1 cellular context compared by ENCODE assay signal in the genomic region with DNA sequence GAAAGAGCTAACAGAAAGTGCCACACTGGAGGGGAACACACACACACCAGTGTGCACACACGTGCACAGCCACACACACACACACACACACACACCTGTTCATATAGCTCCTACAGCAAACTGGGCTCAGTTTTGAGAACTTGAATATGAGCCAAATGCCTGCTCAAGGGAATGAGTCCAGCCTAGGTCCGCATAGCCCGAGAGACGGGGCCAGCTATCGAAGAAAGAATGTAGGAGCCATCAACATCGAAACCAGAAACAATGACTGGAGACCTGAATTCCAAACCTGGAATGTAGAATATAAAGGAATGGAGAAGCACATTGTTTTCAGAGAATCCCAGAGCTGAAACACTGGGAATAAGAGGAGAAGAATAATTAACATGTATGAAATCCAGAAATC.
A peak's percentile ranks its signal among the peaks of the same experiment; 100 is the strongest.
TF ChIP-seq lines count a peak whose summit lies in the region.

No MANE protein-coding gene starts in this region.

TF ChIP-seq in GM23338, 12 proteins besides CTCF, POLR2A, EP300 and RAD21 (continued from another document):
- TF ChIP-seq ZNF462 (CRISPR knock-in tag; IDR thresholded peaks at IDR 0.05) (0 out of 2 replicates have a peak, but pooled peaks have one; percentile 9), EZH2phosphoT487 (IDR thresholded peaks at IDR 0.05; ENCODE audit: unreplicated experiment) (no peak), CREB1 (CRISPR knock-in tag; IDR thresholded peaks at IDR 0.05; ENCODE audit: low read depth) (no peak), JUNB (IDR thresholded peaks at IDR 0.05; ENCODE audit: unreplicated experiment) (no peak), EZH2 (IDR thresholded peaks at IDR 0.05; ENCODE audit: low read depth, unreplicated experiment) (no peak), ZNF114 (CRISPR knock-in tag; IDR thresholded peaks at IDR 0.05) (no peak)
